14 cellular contexts compared by ENCODE assay signal in genomic region chr19:18501832-18502231, GRCh38. TPM values are rescaled to one million over a fixed set of nuclear protein-coding genes. Genes with fewer than 3 reads are reported as not detected.
DNase-seq lines count a peak whose midpoint lies in the region; ATAC-seq and TF ChIP-seq lines count a peak whose summit lies in the region.
"Had no signal": no experiment of that assay in that cellular context is flagged by ENCODE, and none has a peak within 500 bp of the region (broad histone marks: within the 10 kb centered on the region; RNA-seq: fewer than 3 reads in every experiment).

No MANE protein-coding gene starts in this region.

- H3K4me1 ChIP-seq in upper lobe of right lung: peaks cover 96% of the 10 kb centered on the region

- H3K27ac ChIP-seq in upper lobe of right lung: peak overlapping the region; percentile 60

- no peak overlapping the region for H3K4me3 Mint-ChIP-seq in activated naive CD8-positive, alpha-beta T cell treated with anti-CD3 and anti-CD28 coated beads, Interleukin-2, amount 10 ng/mL, durations not matched to agents 7 days and 5 days
- H3K4me3 Mint-ChIP-seq in activated naive CD8-positive, alpha-beta T cell treated with anti-CD3 and anti-CD28 coated beads, Interleukin-2, amount 50 U/mL, for 24 hours: no peak overlapping the region
- peak overlapping the region; percentile 60 to 92 for H3K4me3 Mint-ChIP-seq in effector memory CD8-positive, alpha-beta T cell
- H3K4me3 Mint-ChIP-seq in natural killer cell treated with Interleukin-12 subunit alpha and Interleukin-12 subunit beta and Interleukin-15 and Interleukin-18, amount 100 ng/mL, for 72 hours: no peak overlapping the region
- H3K4me3 Mint-ChIP-seq: activated naive CD4-positive, alpha-beta T cell treated with anti-CD3 and anti-CD28 coated beads, Interleukin-2, amount 50 U/mL, for 24 hours had no signal

- no peak for TF ChIP-seq CTCF in upper lobe of right lung (IDR thresholded peaks at IDR 0.05)
- no peak for TF ChIP-seq CTCF in GM13976 (IDR thresholded peaks at IDR 0.05; ENCODE audit: borderline replicate concordance, control extremely low read depth, extremely low read depth, insufficient read depth, missing control alignments)
- TF ChIP-seq CTCF in lower leg skin (IDR thresholded peaks at IDR 0.05): no peak

- no peak for DNase-seq in activated naive CD8-positive, alpha-beta T cell treated with anti-CD3 and anti-CD28 coated beads, Interleukin-2, amount 10 ng/mL, durations not matched to agents 7 days and 5 days
- DNase-seq in activated naive CD8-positive, alpha-beta T cell treated with anti-CD3 and anti-CD28 coated beads, Interleukin-2, amount 50 U/mL, for 24 hours: no peak
- no peak for DNase-seq in effector memory CD8-positive, alpha-beta T cell
- no peak for DNase-seq in natural killer cell treated with Interleukin-12 subunit alpha and Interleukin-12 subunit beta and Interleukin-15 and Interleukin-18, amount 100 ng/mL, for 72 hours (ENCODE audit: low spot score)
- DNase-seq in upper lobe of right lung (no peak), GM13976 (ENCODE audit: low spot score) (no peak), lower leg skin (ENCODE audit: low spot score in 2 of 2) (no peak), retina (no peak)
- DNase-seq: DMS53, NCI-H1048, NCI-H69, SK-N-SH had no signal

- 31 to 43% methylated on average over 9 of the region's 9 CpGs for WGBS in lower leg skin, 2 donors

- in situ Hi-C loops in GM13976 (cut with MboI; ENCODE audit: low sequenced_read_pairs, unreplicated experiment): no loop called here

- TF ChIP-seq POLR2A in lower leg skin (IDR thresholded peaks at IDR 0.05): no peak

- peaks cover 73% of the 10 kb centered on the region for H3K4me1 Mint-ChIP-seq in activated naive CD8-positive, alpha-beta T cell treated with anti-CD3 and anti-CD28 coated beads, Interleukin-2, amount 10 ng/mL, durations not matched to agents 7 days and 5 days
- peaks cover 89% of the 10 kb centered on the region for H3K4me1 Mint-ChIP-seq in activated naive CD8-positive, alpha-beta T cell treated with anti-CD3 and anti-CD28 coated beads, Interleukin-2, amount 50 U/mL, for 24 hours
- peaks cover 77 to 88% of the 10 kb centered on the region in 2 donors for H3K4me1 Mint-ChIP-seq in effector memory CD8-positive, alpha-beta T cell (ENCODE audit: low read depth in 2 of 2)
- H3K4me1 Mint-ChIP-seq in natural killer cell treated with Interleukin-12 subunit alpha and Interleukin-12 subunit beta and Interleukin-15 and Interleukin-18, amount 100 ng/mL, for 72 hours (ENCODE audit: low read depth in 2 of 2): peaks cover 70 to 83% of the 10 kb centered on the region in 2 donors

- H3K27ac Mint-ChIP-seq in activated naive CD8-positive, alpha-beta T cell treated with anti-CD3 and anti-CD28 coated beads, Interleukin-2, amount 10 ng/mL, durations not matched to agents 7 days and 5 days: peak overlapping the region; percentile 42
- H3K27ac Mint-ChIP-seq in activated naive CD8-positive, alpha-beta T cell treated with anti-CD3 and anti-CD28 coated beads, Interleukin-2, amount 50 U/mL, for 24 hours: no peak overlapping the region
- peak overlapping the region; percentile 94 to 99 for H3K27ac Mint-ChIP-seq in effector memory CD8-positive, alpha-beta T cell
- peak overlapping the region; percentile 76 to 99 for H3K27ac Mint-ChIP-seq in natural killer cell treated with Interleukin-12 subunit alpha and Interleukin-12 subunit beta and Interleukin-15 and Interleukin-18, amount 100 ng/mL, for 72 hours

- H3K4me3 ChIP-seq in upper lobe of right lung: no peak overlapping the region
- no peak overlapping the region for H3K4me3 ChIP-seq in lower leg skin (ENCODE audit: low read depth, poor library complexity, severe bottlenecking)
- H3K4me3 ChIP-seq: hepatocyte had no signal

- no peaks in the 10 kb centered on the region for H3K36me3 ChIP-seq in upper lobe of right lung

- intact Hi-C loops in upper lobe of right lung (cut with DNase I) (no loop called here), lower leg skin (cut with DNase I; ENCODE audit: low total_unique reads) (no loop called here)

- no peak for ATAC-seq in activated naive CD8-positive, alpha-beta T cell treated with anti-CD3 and anti-CD28 coated beads, Interleukin-2, amount 10 ng/mL, durations not matched to agents 7 days and 5 days (ENCODE audit: low read depth)
- ATAC-seq in activated naive CD8-positive, alpha-beta T cell treated with anti-CD3 and anti-CD28 coated beads, Interleukin-2, amount 50 U/mL, for 24 hours: no peak
- ATAC-seq in effector memory CD8-positive, alpha-beta T cell (replicated peaks): peak; percentile 31
- no peak for ATAC-seq in natural killer cell treated with Interleukin-12 subunit alpha and Interleukin-12 subunit beta and Interleukin-15 and Interleukin-18, amount 100 ng/mL, for 72 hours
- ATAC-seq in upper lobe of right lung: peak; percentile 27

- no peaks in the 10 kb centered on the region for H3K36me3 Mint-ChIP-seq in activated naive CD8-positive, alpha-beta T cell treated with anti-CD3 and anti-CD28 coated beads, Interleukin-2, amount 10 ng/mL, durations not matched to agents 7 days and 5 days
- no peaks in the 10 kb centered on the region for H3K36me3 Mint-ChIP-seq in activated naive CD8-positive, alpha-beta T cell treated with anti-CD3 and anti-CD28 coated beads, Interleukin-2, amount 50 U/mL, for 24 hours (ENCODE audit: low read depth)
- H3K36me3 Mint-ChIP-seq in effector memory CD8-positive, alpha-beta T cell (ENCODE audit: insufficient read depth): peaks cover 74% of the 10 kb centered on the region
- H3K36me3 Mint-ChIP-seq in natural killer cell treated with Interleukin-12 subunit alpha and Interleukin-12 subunit beta and Interleukin-15 and Interleukin-18, amount 100 ng/mL, for 72 hours: no peaks in the 10 kb centered on the region
- H3K36me3 Mint-ChIP-seq: activated naive CD4-positive, alpha-beta T cell treated with anti-CD3 and anti-CD28 coated beads, Interleukin-2, amount 50 U/mL, for 24 hours had no signal

- no peaks in the 10 kb centered on the region for H3K9me3 Mint-ChIP-seq in activated naive CD8-positive, alpha-beta T cell treated with anti-CD3 and anti-CD28 coated beads, Interleukin-2, amount 10 ng/mL, durations not matched to agents 7 days and 5 days
- H3K9me3 Mint-ChIP-seq in activated naive CD8-positive, alpha-beta T cell treated with anti-CD3 and anti-CD28 coated beads, Interleukin-2, amount 50 U/mL, for 24 hours: no peaks in the 10 kb centered on the region
- no peaks in the 10 kb centered on the region for H3K9me3 Mint-ChIP-seq in effector memory CD8-positive, alpha-beta T cell
- no peaks in the 10 kb centered on the region for H3K9me3 Mint-ChIP-seq in natural killer cell treated with Interleukin-12 subunit alpha and Interleukin-12 subunit beta and Interleukin-15 and Interleukin-18, amount 100 ng/mL, for 72 hours
- H3K9me3 Mint-ChIP-seq: activated naive CD4-positive, alpha-beta T cell treated with anti-CD3 and anti-CD28 coated beads, Interleukin-2, amount 50 U/mL, for 24 hours had no signal

- no peaks in the 10 kb centered on the region for H3K27me3 ChIP-seq in upper lobe of right lung
- H3K27me3 ChIP-seq: hepatocyte had no signal

- POLR2A ChIA-PET in activated naive CD8-positive, alpha-beta T cell treated with anti-CD3 and anti-CD28 coated beads, Interleukin-2, amount 10 ng/mL, durations not matched to agents 7 days and 5 days (lab: Charles Lee): interaction anchor here (0.6 kb wide), 1 partner anchor 8 kb away, joined by 3 read pairs; no protein-coding TSS in a partner anchor

- H3K27me3 Mint-ChIP-seq in activated naive CD8-positive, alpha-beta T cell treated with anti-CD3 and anti-CD28 coated beads, Interleukin-2, amount 10 ng/mL, durations not matched to agents 7 days and 5 days: no peaks in the 10 kb centered on the region
- no peaks in the 10 kb centered on the region for H3K27me3 Mint-ChIP-seq in activated naive CD8-positive, alpha-beta T cell treated with anti-CD3 and anti-CD28 coated beads, Interleukin-2, amount 50 U/mL, for 24 hours
- H3K27me3 Mint-ChIP-seq in effector memory CD8-positive, alpha-beta T cell: no peaks in the 10 kb centered on the region
- H3K27me3 Mint-ChIP-seq in natural killer cell treated with Interleukin-12 subunit alpha and Interleukin-12 subunit beta and Interleukin-15 and Interleukin-18, amount 100 ng/mL, for 72 hours: no peaks in the 10 kb centered on the region
- H3K27me3 Mint-ChIP-seq: activated naive CD4-positive, alpha-beta T cell treated with anti-CD3 and anti-CD28 coated beads, Interleukin-2, amount 50 U/mL, for 24 hours had no signal

- H3K9me3 ChIP-seq in upper lobe of right lung: no peaks in the 10 kb centered on the region
- H3K9me3 ChIP-seq: SK-N-SH had no signal

RNA-seq across cellular contexts. Expression of gene ELL, which starts 20.0 kb away (rescaled TPM):
- total RNA-seq in activated naive CD8-positive, alpha-beta T cell treated with anti-CD3 and anti-CD28 coated beads, Interleukin-2, amount 10 ng/mL, durations not matched to agents 7 days and 5 days: 10 to 100 TPM; 28.5 to 31.2 TPM
- 10 to 100 TPM; 52.3 to 75.2 TPM for total RNA-seq in natural killer cell treated with Interleukin-12 subunit alpha and Interleukin-12 subunit beta and Interleukin-15 and Interleukin-18, amount 100 ng/mL, for 72 hours
- total RNA-seq in upper lobe of right lung: 17.7 TPM
- 10 to 100 TPM; 21.5 to 37.9 (median 24.8) TPM for total RNA-seq in lower leg skin

RNA-seq across cellular contexts. Expression of gene FKBP8, which starts 41.5 kb away (rescaled TPM):
- total RNA-seq in activated naive CD8-positive, alpha-beta T cell treated with anti-CD3 and anti-CD28 coated beads, Interleukin-2, amount 10 ng/mL, durations not matched to agents 7 days and 5 days: 100 to 1,000 TPM; 261 to 275 TPM
- 100 to 1,000 TPM; 199 to 208 TPM for total RNA-seq in natural killer cell treated with Interleukin-12 subunit alpha and Interleukin-12 subunit beta and Interleukin-15 and Interleukin-18, amount 100 ng/mL, for 72 hours
- total RNA-seq in upper lobe of right lung (201 TPM), lower leg skin (100 to 1,000 TPM; 248 to 285 (median 263) TPM)

RNA-seq across cellular contexts. Expression of gene KXD1, which starts 55.8 kb away (rescaled TPM):
- 100 to 1,000 TPM in 1 of 2 experiments, 10 to 100 TPM in 1; 96.7 to 105 TPM for total RNA-seq in activated naive CD8-positive, alpha-beta T cell treated with anti-CD3 and anti-CD28 coated beads, Interleukin-2, amount 10 ng/mL, durations not matched to agents 7 days and 5 days
- total RNA-seq in natural killer cell treated with Interleukin-12 subunit alpha and Interleukin-12 subunit beta and Interleukin-15 and Interleukin-18, amount 100 ng/mL, for 72 hours: 100 to 1,000 TPM; 105 to 144 TPM
- total RNA-seq in upper lobe of right lung (68.3 TPM), lower leg skin (10 to 100 TPM; 61.9 to 98.5 (median 89.7) TPM)

Comparison
In these comparisons a context has a peak if more than half of its experiments do, and no peak if none do; other contexts are left out.
1. ATAC-seq: peak in effector memory CD8-positive, alpha-beta T cell (single experiment) and upper lobe of right lung (single experiment); none in activated naive CD8-positive, alpha-beta T cell treated with anti-CD3 and anti-CD28 coated beads, Interleukin-2, amount 10 ng/mL, durations not matched to agents 7 days and 5 days (single experiment), activated naive CD8-positive, alpha-beta T cell treated with anti-CD3 and anti-CD28 coated beads, Interleukin-2, amount 50 U/mL, for 24 hours (single experiment) and natural killer cell treated with Interleukin-12 subunit alpha and Interleukin-12 subunit beta and Interleukin-15 and Interleukin-18, amount 100 ng/mL, for 72 hours (0 of 2).
2. H3K4me3 Mint-ChIP-seq: peak in effector memory CD8-positive, alpha-beta T cell (2 of 2); none in activated naive CD8-positive, alpha-beta T cell treated with anti-CD3 and anti-CD28 coated beads, Interleukin-2, amount 10 ng/mL, durations not matched to agents 7 days and 5 days (single experiment), activated naive CD8-positive, alpha-beta T cell treated with anti-CD3 and anti-CD28 coated beads, Interleukin-2, amount 50 U/mL, for 24 hours (single experiment) and natural killer cell treated with Interleukin-12 subunit alpha and Interleukin-12 subunit beta and Interleukin-15 and Interleukin-18, amount 100 ng/mL, for 72 hours (single experiment).